18 cellular contexts compared by ENCODE assay signal in genomic region chr7:23458044-23458443, GRCh38.
"Had no signal": no experiment of that assay in that cellular context is flagged by ENCODE, and none has a peak within 500 bp of the region (broad histone marks: within the 10 kb centered on the region; RNA-seq: fewer than 3 reads in every experiment).

No MANE protein-coding gene starts in this region.

- H3K9me3 ChIP-seq: gastroesophageal sphincter, heart right ventricle, lower lobe of right lung, tibial artery, vagina had no signal

- H3K4me1 ChIP-seq: gastroesophageal sphincter, heart right ventricle, lower lobe of right lung, parathyroid adenoma, tibial artery, vagina had no signal

- H3K4me3 Mint-ChIP-seq: activated CD4-positive, alpha-beta T cell treated with anti-CD3 and anti-CD28 coated beads, Interleukin-2, amount 10 ng/mL, durations not matched to agents 7 days and 5 days; activated naive CD8-positive, alpha-beta T cell; activated T-cell treated with anti-CD3 and anti-CD28 coated beads, Interleukin-2, amount 50 U/mL, for 72 hours; stimulated activated naive B cell treated with anti-CD40 and anti-IgM and Interleukin-4, amounts not matched to agents 10 μg/mL and 1 μg/mL and 100 μg/mL, for 72 hours; T-helper 2 cell treated with Interferon-gamma antibody and Interleukin-4, amounts not matched to agents 5 μg/mL and 100 μg/mL, for 36 hours had no signal

- H3K9ac ChIP-seq: parathyroid adenoma had no signal

- DNase-seq: activated CD4-positive, alpha-beta T cell treated with anti-CD3 and anti-CD28 coated beads, Interleukin-2, amount 10 ng/mL, durations not matched to agents 7 days and 5 days; activated CD4-positive, CD25-positive, alpha-beta regulatory T cell; activated CD8-positive, alpha-beta memory T cell treated with anti-CD3 and anti-CD28 coated beads, Interleukin-2, amount 50 U/mL, for 48 hours; activated gamma-delta T cell treated with Interleukin-2 at 50 U/mL for 16 hours; activated T-cell treated with anti-CD3 and anti-CD28 coated beads, Interleukin-2, amount 50 U/mL, for 72 hours; amniotic stem cell; brain microvascular endothelial cell; heart right ventricle; left colon; lower lobe of right lung; midbrain; stimulated activated naive B cell treated with anti-CD40 and anti-IgM and Interleukin-4, amounts not matched to agents 10 μg/mL and 1 μg/mL and 100 μg/mL, for 72 hours; tibial artery had no signal

- H3K36me3 Mint-ChIP-seq: activated naive CD8-positive, alpha-beta T cell; stimulated activated naive B cell treated with anti-CD40 and anti-IgM and Interleukin-4, amounts not matched to agents 10 μg/mL and 1 μg/mL and 100 μg/mL, for 72 hours had no signal

- H3K27ac ChIP-seq: brain microvascular endothelial cell, gastroesophageal sphincter, heart right ventricle, lower lobe of right lung, parathyroid adenoma, tibial artery, vagina had no signal

- H3K36me3 ChIP-seq: gastroesophageal sphincter, heart right ventricle, lower lobe of right lung, tibial artery, vagina had no signal

- H3K27ac Mint-ChIP-seq: activated CD4-positive, alpha-beta T cell treated with anti-CD3 and anti-CD28 coated beads, Interleukin-2, amount 10 ng/mL, durations not matched to agents 7 days and 5 days; activated naive CD8-positive, alpha-beta T cell; activated T-cell treated with anti-CD3 and anti-CD28 coated beads, Interleukin-2, amount 50 U/mL, for 72 hours; stimulated activated naive B cell treated with anti-CD40 and anti-IgM and Interleukin-4, amounts not matched to agents 10 μg/mL and 1 μg/mL and 100 μg/mL, for 72 hours; T-helper 2 cell treated with Interferon-gamma antibody and Interleukin-4, amounts not matched to agents 5 μg/mL and 100 μg/mL, for 36 hours had no signal

- ATAC-seq: activated T-cell treated with anti-CD3 and anti-CD28 coated beads, Interleukin-2, amount 50 U/mL, for 72 hours; gastroesophageal sphincter; heart right ventricle; left colon; lower lobe of right lung; stimulated activated naive B cell treated with anti-CD40 and anti-IgM and Interleukin-4, amounts not matched to agents 10 μg/mL and 1 μg/mL and 100 μg/mL, for 72 hours had no signal

- H3K27me3 ChIP-seq: brain microvascular endothelial cell, vagina had no signal

- H3K79me2 ChIP-seq: parathyroid adenoma had no signal

- H3K4me3 ChIP-seq: gastroesophageal sphincter, heart right ventricle, lower lobe of right lung, tibial artery, vagina had no signal

- H3K9me3 Mint-ChIP-seq: activated CD4-positive, alpha-beta T cell treated with anti-CD3 and anti-CD28 coated beads, Interleukin-2, amount 10 ng/mL, durations not matched to agents 7 days and 5 days; activated T-cell treated with anti-CD3 and anti-CD28 coated beads, Interleukin-2, amount 50 U/mL, for 72 hours; stimulated activated naive B cell treated with anti-CD40 and anti-IgM and Interleukin-4, amounts not matched to agents 10 μg/mL and 1 μg/mL and 100 μg/mL, for 72 hours; T-helper 2 cell treated with Interferon-gamma antibody and Interleukin-4, amounts not matched to agents 5 μg/mL and 100 μg/mL, for 36 hours had no signal

- H2AFZ ChIP-seq: parathyroid adenoma had no signal
